ENCODE assay signal across 2 cellular contexts in the genomic region with DNA sequence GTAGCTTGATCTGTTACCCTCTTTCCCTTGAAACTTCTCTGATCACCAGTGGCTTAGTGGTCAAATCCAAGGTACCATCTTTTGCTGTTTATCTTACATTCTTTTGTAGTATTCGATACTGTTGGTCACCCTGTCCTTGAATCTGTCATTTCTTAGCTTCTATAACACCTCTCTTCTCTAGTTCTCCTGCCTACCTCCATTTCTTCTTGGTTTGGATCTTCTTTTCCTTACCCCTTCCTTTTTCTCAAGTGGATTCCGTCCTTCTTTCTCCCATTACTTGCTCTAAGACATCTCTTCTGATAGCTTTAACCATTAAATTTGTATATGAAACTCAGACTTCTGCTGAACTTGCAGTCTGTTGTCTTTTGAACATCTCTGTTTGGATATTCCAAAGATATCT.
TF ChIP-seq lines count a peak whose summit lies in the region.

No MANE protein-coding gene starts in this region.

TF ChIP-seq in GM12891, 5 proteins besides CTCF, POLR2A, EP300 and RAD21:
- no peak for TF ChIP-seq SPI1 (IDR thresholded peaks at IDR 0.05; ENCODE audit: low read depth, low read length)
- TF ChIP-seq POLR2AphosphoS5 (IDR thresholded peaks at IDR 0.05; ENCODE audit: low read depth, low read length): no peak
- TF ChIP-seq TAF1 (IDR thresholded peaks at IDR 0.05; ENCODE audit: low read depth, low read length): no peak
- TF ChIP-seq PAX5 (IDR thresholded peaks at IDR 0.05; ENCODE audit: insufficient read depth, low read length, severe bottlenecking): no peak
- no peak for TF ChIP-seq POU2F2 (IDR thresholded peaks at IDR 0.05; ENCODE audit: low read depth, low read length)

TF ChIP-seq in K562, 482 proteins besides CTCF, POLR2A, EP300 and RAD21:
- no peak for TF ChIP-seq SMARCC2 (IDR thresholded peaks at IDR 0.05; ENCODE audit: low read depth)
- 0 out of 2 replicates have a peak, but pooled peaks have one; percentile 56 for TF ChIP-seq EHMT2 (IDR thresholded peaks at IDR 0.05)
- 0 out of 2 replicates have a peak, but pooled peaks have one; percentile 5 for TF ChIP-seq ZNF316 (IDR thresholded peaks at IDR 0.05)
- TF ChIP-seq, protein P1, sequence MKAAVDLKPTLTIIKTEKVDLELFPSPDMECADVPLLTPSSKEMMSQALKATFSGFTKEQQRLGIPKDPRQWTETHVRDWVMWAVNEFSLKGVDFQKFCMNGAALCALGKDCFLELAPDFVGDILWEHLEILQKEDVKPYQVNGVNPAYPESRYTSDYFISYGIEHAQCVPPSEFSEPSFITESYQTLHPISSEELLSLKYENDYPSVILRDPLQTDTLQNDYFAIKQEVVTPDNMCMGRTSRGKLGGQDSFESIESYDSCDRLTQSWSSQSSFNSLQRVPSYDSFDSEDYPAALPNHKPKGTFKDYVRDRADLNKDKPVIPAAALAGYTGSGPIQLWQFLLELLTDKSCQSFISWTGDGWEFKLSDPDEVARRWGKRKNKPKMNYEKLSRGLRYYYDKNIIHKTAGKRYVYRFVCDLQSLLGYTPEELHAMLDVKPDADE (conservative IDR thresholded peaks at IDR 0.05; ENCODE audit: control insufficient read depth, low read depth, low read length): no peak
